8 cellular contexts compared by ENCODE assay signal in genomic region chr12:19439059-19440018, GRCh38. TPM values are rescaled to one million over a fixed set of nuclear protein-coding genes. Genes with fewer than 3 reads are reported as not detected.
DNase-seq lines count a peak whose midpoint lies in the region; ATAC-seq lines count a peak whose summit lies in the region.

TSS of gene AEBP2 (plus strand) at chr12:19439492. CDS start at chr12:19439700, 208 bp downstream.

- H3K27ac ChIP-seq in HUES48 (ENCODE audit: low read depth, low read length) (peak within 1 kb of the TSS; percentile 91), epithelial cell of prostate (peak within 1 kb of the TSS; percentile 62)

- no peaks in the 10 kb centered on the region for H3K27me3 ChIP-seq in HUES48 (ENCODE audit: control insufficient read depth, insufficient read depth, low read length)

- ATAC-seq in GM21423 (IDR thresholded peaks at IDR 0.05; ENCODE audit: unreplicated experiment), result peak; percentile 84

- peaks cover 15% of the 10 kb centered on the region for H3K36me3 ChIP-seq in HUES48 (ENCODE audit: control insufficient read depth, insufficient read depth, low read length)

- peak within 1 kb of the TSS; percentile 87 for H3K9ac ChIP-seq in HUES48 (ENCODE audit: low read depth, low read length)

- peaks cover 32% of the 10 kb centered on the region for H3K4me1 ChIP-seq in HUES48 (ENCODE audit: control insufficient read depth, insufficient read depth, low read length)

- H3K9me3 ChIP-seq in HUES48 (ENCODE audit: control insufficient read depth, insufficient read depth, low read length), result no peaks in the 10 kb centered on the region

- peak; percentile 99 for DNase-seq in D341Med (ENCODE audit: low spot score)
- DNase-seq in OCI-M1 (lab: John Stamatoyannopoulos, UW), result peak; percentile 94
- peak; percentile 85 for DNase-seq in activated T-cell treated with anti-CD3 and anti-CD28 coated beads for 4 hours
- peak; percentile 68 for DNase-seq in epithelial cell of prostate (ENCODE audit: low read depth, low spot score)
- DNase-seq in mucosa of gallbladder (ENCODE audit: low spot score), result peak; percentile 92
- peak; percentile 74 for DNase-seq in stimulated activated CD8-positive, alpha-beta memory T cell treated with anti-CD3 and anti-CD28 coated beads, Interleukin-4, amount 100 ng/mL, for 24 hours (ENCODE audit: low read depth)

- peak within 1 kb of the TSS; percentile 99 for H3K4me3 ChIP-seq in HUES48 (ENCODE audit: low read depth, low read length)

RNA-seq across cellular contexts. Expression of gene AEBP2, which starts in this region (rescaled TPM):
- 39.5 TPM for total RNA-seq in mucosa of gallbladder

Comparison
In these comparisons a context has a peak if more than half of its experiments do, and no peak if none do; other contexts are left out.
1. Peak in every context shown above with its lines: DNase-seq, ATAC-seq, H3K4me3 ChIP-seq and H3K27ac ChIP-seq.